15 cellular contexts compared by ENCODE assay signal in genomic region chr1:226400519-226401406, GRCh38. TPM values are rescaled to one million over a fixed set of nuclear protein-coding genes. Genes with fewer than 3 reads are reported as not detected.
DNase-seq lines count a peak whose midpoint lies in the region; ATAC-seq and TF ChIP-seq lines count a peak whose summit lies in the region.
"Had no signal": no experiment of that assay in that cellular context is flagged by ENCODE, and none has a peak within 500 bp of the region (broad histone marks: within the 10 kb centered on the region; RNA-seq: fewer than 3 reads in every experiment).

No MANE protein-coding gene starts in this region.

- H3K4me3 ChIP-seq in BLaER1 treated with 17β-estradiol and CSF1 and Interleukin-3, amounts not matched to agents 10 nM and 100 nM: no peak overlapping the region
- H3K4me3 ChIP-seq in Karpas-422 (ENCODE audit: low read length): no peak overlapping the region
- H3K4me3 ChIP-seq in psoas muscle: peak overlapping the region; percentile 5

- intact Hi-C loops in psoas muscle (cut with DNase I): no loop called here

- peaks cover 38% of the 10 kb centered on the region for H3K36me3 Mint-ChIP-seq in endothelial cell (ENCODE audit: low read depth, unreplicated experiment)

- no peaks in the 10 kb centered on the region for H3K9me3 Mint-ChIP-seq in endothelial cell (ENCODE audit: unreplicated experiment)
- H3K9me3 Mint-ChIP-seq: activated CD4-positive, alpha-beta memory T cell treated with anti-CD3 and anti-CD28 coated beads, Interleukin-2, amount 10 ng/mL, durations not matched to agents 7 days and 5 days; activated T-helper 2 cell treated with anti-CD3 and anti-CD28 coated beads, Interferon-gamma antibody, Interleukin-2, Interleukin-4, amounts not matched to agents 10 μg/mL and 5 μg/mL and 100 μg/mL, durations not matched to agents 14 hours and 24 hours and 36 hours; naive thymus-derived CD8-positive, alpha-beta T cell had no signal

- H3K27me3 Mint-ChIP-seq in endothelial cell (ENCODE audit: unreplicated experiment): peaks cover 1% of the 10 kb centered on the region
- H3K27me3 Mint-ChIP-seq: activated CD4-positive, alpha-beta memory T cell treated with anti-CD3 and anti-CD28 coated beads, Interleukin-2, amount 10 ng/mL, durations not matched to agents 7 days and 5 days; naive thymus-derived CD8-positive, alpha-beta T cell had no signal

- DNase-seq in Karpas-422: no peak
- no peak for DNase-seq in endothelial cell (ENCODE audit: low spot score)
- no peak for DNase-seq in psoas muscle
- no peak for DNase-seq in pons (ENCODE audit: low spot score)
- no peak for DNase-seq in NCI-H128 (lab: John Stamatoyannopoulos, UW; ENCODE audit: unreplicated experiment)
- no peak for DNase-seq in COLO668 (lab: John Stamatoyannopoulos, UW; ENCODE audit: unreplicated experiment)
- DNase-seq: activated CD4-positive, alpha-beta memory T cell treated with anti-CD3 and anti-CD28 coated beads, Interleukin-2, amount 10 ng/mL, durations not matched to agents 7 days and 5 days; naive thymus-derived CD8-positive, alpha-beta T cell; NCI-H1048; NCI-H2107; SW 1271 had no signal

- H3K27ac ChIP-seq in BLaER1 treated with 17β-estradiol and CSF1 and Interleukin-3, amounts not matched to agents 10 nM and 100 nM: peak overlapping the region in 2 of 11 experiments; percentile 4 to 12; a peak in 2 of 22 replicates
- 0 out of 2 replicates have a peak overlapping the region, but pooled peaks have one; percentile 27 for H3K27ac ChIP-seq in Karpas-422 (ENCODE audit: low read length)
- peak overlapping the region; percentile 65 for H3K27ac ChIP-seq in psoas muscle

- no peaks in the 10 kb centered on the region for H3K9me2 ChIP-seq in Karpas-422 (replicated peaks; ENCODE audit: insufficient read depth, low read length)

- TF ChIP-seq CTCF in endothelial cell (IDR thresholded peaks at IDR 0.05; ENCODE audit: unreplicated experiment): no peak
- no peak for TF ChIP-seq CTCF in psoas muscle (IDR thresholded peaks at IDR 0.05)

- peaks cover 60 to 74% (median 72%) of the 10 kb centered on the region in 11 experiments for H3K36me3 ChIP-seq in BLaER1 treated with 17β-estradiol and CSF1 and Interleukin-3, amounts not matched to agents 10 nM and 100 nM
- H3K36me3 ChIP-seq in Karpas-422 (ENCODE audit: insufficient read depth, low read length): peaks cover 78% of the 10 kb centered on the region
- H3K36me3 ChIP-seq in psoas muscle (ENCODE audit: insufficient read depth in 1 of 2, low read depth in 1 of 2): peaks cover 0 to 32% of the 10 kb centered on the region in 2 donors

- H3K27ac Mint-ChIP-seq in endothelial cell (ENCODE audit: unreplicated experiment): no peak overlapping the region
- H3K27ac Mint-ChIP-seq: activated CD4-positive, alpha-beta memory T cell treated with anti-CD3 and anti-CD28 coated beads, Interleukin-2, amount 10 ng/mL, durations not matched to agents 7 days and 5 days; activated T-helper 2 cell treated with anti-CD3 and anti-CD28 coated beads, Interferon-gamma antibody, Interleukin-2, Interleukin-4, amounts not matched to agents 10 μg/mL and 5 μg/mL and 100 μg/mL, durations not matched to agents 14 hours and 24 hours and 36 hours had no signal

- H3K4me2 ChIP-seq in BLaER1 treated with 17β-estradiol and CSF1 and Interleukin-3, amounts not matched to agents 10 nM and 100 nM: peak overlapping the region in 6 of 11 experiments; percentile 4 to 99 (median 96); a peak in 4 of 22 replicates
- H3K4me2 ChIP-seq in Karpas-422 (ENCODE audit: low read depth, low read length, poor library complexity, severe bottlenecking): peak overlapping the region; percentile 5

- no peaks in the 10 kb centered on the region for H3K27me3 ChIP-seq in BLaER1 treated with 17β-estradiol and CSF1 and Interleukin-3, amounts not matched to agents 10 nM and 100 nM
- no peaks in the 10 kb centered on the region for H3K27me3 ChIP-seq in Karpas-422 (ENCODE audit: low read length)
- no peaks in the 10 kb centered on the region for H3K27me3 ChIP-seq in psoas muscle (ENCODE audit: insufficient read depth in 3 of 3, low read length in 2 of 3)

- H3K9me3 ChIP-seq in BLaER1 treated with 17β-estradiol and CSF1 and Interleukin-3, amounts not matched to agents 10 nM and 100 nM (replicated peaks in 1 of 11): 0 out of 22 replicates have a peak, but pooled peaks cover 0 to 2% (median 0%) of the 10 kb centered on the region in 11 experiments
- no peaks in the 10 kb centered on the region for H3K9me3 ChIP-seq in Karpas-422 (ENCODE audit: low read length)
- H3K9me3 ChIP-seq in psoas muscle: no peaks in the 10 kb centered on the region

- peaks cover 42 to 75% (median 53%) of the 10 kb centered on the region in 10 experiments for H3K4me1 ChIP-seq in BLaER1 treated with 17β-estradiol and CSF1 and Interleukin-3, amounts not matched to agents 10 nM and 100 nM
- H3K4me1 ChIP-seq in Karpas-422 (ENCODE audit: low read length) (peaks cover 51% of the 10 kb centered on the region), psoas muscle (peaks cover 63% of the 10 kb centered on the region)

- H3K4me3 Mint-ChIP-seq in endothelial cell (ENCODE audit: unreplicated experiment): peak overlapping the region; percentile 44
- H3K4me3 Mint-ChIP-seq: activated CD4-positive, alpha-beta memory T cell treated with anti-CD3 and anti-CD28 coated beads, Interleukin-2, amount 10 ng/mL, durations not matched to agents 7 days and 5 days had no signal

- H3K4me1 Mint-ChIP-seq in endothelial cell (ENCODE audit: unreplicated experiment): peaks cover 24% of the 10 kb centered on the region

- 27 to 50% (median 31%) methylated on average over 11 of the region's 11 CpGs for WGBS in psoas muscle, 3 donors

- 0 out of 22 replicates have a peak overlapping the region, but pooled peaks of 1 of the 11 experiments have one; percentile 11 for H3K9ac ChIP-seq in BLaER1 treated with 17β-estradiol and CSF1 and Interleukin-3, amounts not matched to agents 10 nM and 100 nM
- no peak overlapping the region for H3K9ac ChIP-seq in Karpas-422 (ENCODE audit: low read length)

- ATAC-seq in psoas muscle (peak in 3 of 4 donors; percentile 44 to 72 (median 65)), GM21576 (IDR thresholded peaks at IDR 0.05; ENCODE audit: unreplicated experiment) (no peak)
- ATAC-seq: HepG2; naive thymus-derived CD8-positive, alpha-beta T cell had no signal

- no peak overlapping the region for H2AFZ ChIP-seq in Karpas-422 (ENCODE audit: low read length)

- peaks cover 91 to 100% (median 97%) of the 10 kb centered on the region in 11 experiments for H4K20me1 ChIP-seq in BLaER1 treated with 17β-estradiol and CSF1 and Interleukin-3, amounts not matched to agents 10 nM and 100 nM
- H4K20me1 ChIP-seq in Karpas-422 (ENCODE audit: insufficient read depth, low read depth, low read length): peaks cover 83% of the 10 kb centered on the region

- H3K79me2 ChIP-seq in Karpas-422 (ENCODE audit: low read length): peaks cover 99% of the 10 kb centered on the region

RNA-seq across cellular contexts. Expression of gene PARP1, which starts 7.1 kb away (rescaled TPM):
- 298 and 586 TPM in 2 replicates for total RNA-seq in Karpas-422 (2014; rRNA removed; shearing (Covaris generic); ENCODE audit: low replicate concordance)
- total RNA-seq in endothelial cell (ENCODE audit: unreplicated experiment): 131 TPM
- total RNA-seq in psoas muscle: 10 to 100 TPM; 53.2 to 85.8 (median 60.2) TPM
- 10 to 100 TPM; 23.8 to 72.9 (median 26.0) TPM for polyA plus RNA-seq in psoas muscle
